8 cellular contexts compared by ENCODE assay signal in the genomic region with DNA sequence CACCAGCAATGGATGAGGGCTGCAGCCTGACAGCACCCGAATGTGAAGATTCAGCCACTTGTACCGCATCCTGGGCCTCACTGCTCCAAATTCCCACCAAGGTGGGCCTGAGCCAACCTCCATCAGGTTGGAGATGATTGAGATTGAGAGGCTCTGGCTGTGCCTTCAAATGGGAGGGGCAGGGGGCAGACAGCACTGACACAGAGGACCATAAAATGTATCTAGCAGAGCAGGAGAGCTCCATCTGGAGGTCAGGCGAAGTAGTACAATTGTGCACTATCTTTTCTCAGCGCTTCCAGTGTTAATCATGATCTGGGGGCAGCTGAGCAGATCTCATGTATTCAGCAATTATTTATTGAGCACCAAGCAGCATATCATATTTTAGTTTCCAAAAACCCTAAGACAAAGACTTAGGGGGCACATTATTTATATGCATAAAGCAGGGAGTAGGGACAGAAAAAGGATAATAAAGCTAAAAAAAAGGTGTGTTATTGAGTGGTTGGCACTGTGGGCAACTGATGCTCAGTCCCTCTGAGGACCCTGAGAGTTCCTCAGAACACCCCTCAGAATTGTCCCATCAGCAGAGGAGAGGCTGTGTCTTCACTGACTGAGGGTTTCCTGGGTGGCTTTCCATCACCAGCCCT. TPM values are rescaled to one million over a fixed set of nuclear protein-coding genes. Genes with fewer than 3 reads are reported as not detected.
DNase-seq lines count a peak whose midpoint lies in the region; ATAC-seq, FAIRE-seq and TF ChIP-seq lines count a peak whose summit lies in the region.

No MANE protein-coding gene starts in this region.

- no peak overlapping the region for H4K5ac ChIP-seq in mesendoderm (ENCODE audit: low read length)

- no peak overlapping the region for H3K18ac ChIP-seq in mesendoderm (ENCODE audit: low read length)

- no peak for TF ChIP-seq POLR2A in GM12891 (IDR thresholded peaks at IDR 0.05; ENCODE audit: low read depth, low read length)
- no peak for TF ChIP-seq POLR2A in NB4 (IDR thresholded peaks at IDR 0.05; ENCODE audit: extremely low read depth, insufficient read length)

- peak; percentile 72 for FAIRE-seq in GM12891 (lab: Jason Lieb, UNC)

- H3K23ac ChIP-seq in mesendoderm (ENCODE audit: low read length): no peak overlapping the region

- no peak overlapping the region for H2BK5ac ChIP-seq in mesendoderm (ENCODE audit: low read length)

- no peaks in the 10 kb centered on the region for H3K79me2 ChIP-seq in mesendoderm (ENCODE audit: control insufficient read depth, insufficient read depth, low read length)

- whole genome bisulfite sequencing in mesendoderm (ENCODE audit: extremely low coverage, insufficient coverage, low lambda C conversion rate): no CpG with 5 or more reads among the region's 4 CpGs

- no peak overlapping the region for H3K4me3 Mint-ChIP-seq in stimulated activated naive CD8-positive, alpha-beta T cell treated with anti-CD3 and anti-CD28 coated beads, Interleukin-15, amount 100 ng/mL, for 72 hours

- intact Hi-C loops in colonic mucosa (cut with DNase I): loop anchor here (5.0 kb wide), 1 partner anchor 159 kb away; no protein-coding TSS in a partner anchor

- no peak overlapping the region for H3K4ac ChIP-seq in mesendoderm (ENCODE audit: low read depth, low read length)

- H3K9ac ChIP-seq in colonic mucosa (ENCODE audit: low read depth in 2 of 2, low read length in 2 of 2) (no peak overlapping the region), mesendoderm (ENCODE audit: low read length) (no peak overlapping the region)

- H3K27ac ChIP-seq in colonic mucosa (no peak overlapping the region), mesendoderm (ENCODE audit: low read depth, low read length) (no peak overlapping the region)

- no peak overlapping the region for H3K56ac ChIP-seq in mesendoderm (ENCODE audit: low read length)

- H3K9me3 Mint-ChIP-seq in stimulated activated naive CD8-positive, alpha-beta T cell treated with anti-CD3 and anti-CD28 coated beads, Interleukin-15, amount 100 ng/mL, for 72 hours: no peaks in the 10 kb centered on the region

- H3K36me3 ChIP-seq in colonic mucosa: no peaks in the 10 kb centered on the region
- no peaks in the 10 kb centered on the region for H3K36me3 ChIP-seq in mesendoderm (ENCODE audit: control insufficient read depth, insufficient read depth, low read length)

- TF ChIP-seq CTCF in NB4 (IDR thresholded peaks at IDR 0.05; ENCODE audit: low read depth, low read length): peak; percentile 76
- TF ChIP-seq CTCF in colonic mucosa (IDR thresholded peaks at IDR 0.05): peak; percentile 52

- DNase-seq in A172 (ENCODE audit: low spot score) (peak; percentile 59), GM12891 (ENCODE audit: insufficient read length, low spot score) (peak; percentile 21), NB4 (ENCODE audit: low read depth) (peak; percentile 64), colonic mucosa (peak; percentile 38), mesendoderm (peak; percentile 82)
- DNase-seq in activated CD4-positive, CD25-positive, alpha-beta regulatory T cell (lab: John Stamatoyannopoulos, UW): peak in 3 of 4 experiments; percentile 5 to 18 (median 5)
- DNase-seq in stimulated activated naive CD8-positive, alpha-beta T cell treated with anti-CD3 and anti-CD28 coated beads, Interleukin-15, amount 100 ng/mL, for 72 hours: peak; percentile 52 to 55

- peaks cover 18% of the 10 kb centered on the region for H3K4me1 Mint-ChIP-seq in stimulated activated naive CD8-positive, alpha-beta T cell treated with anti-CD3 and anti-CD28 coated beads, Interleukin-15, amount 100 ng/mL, for 72 hours

- no peaks in the 10 kb centered on the region for H3K9me3 ChIP-seq in colonic mucosa

- H3K4me3 ChIP-seq in NB4 (ENCODE audit: low read depth, low read length): no peak overlapping the region
- H3K4me3 ChIP-seq in colonic mucosa: no peak overlapping the region
- no peak overlapping the region for H3K4me3 ChIP-seq in mesendoderm (ENCODE audit: low read length)

- peak; percentile 80 for ATAC-seq in HG02623 (IDR thresholded peaks at IDR 0.05; ENCODE audit: unreplicated experiment)
- ATAC-seq in stimulated activated naive CD8-positive, alpha-beta T cell treated with anti-CD3 and anti-CD28 coated beads, Interleukin-15, amount 100 ng/mL, for 72 hours: peak; percentile 75

- H3K4me1 ChIP-seq in colonic mucosa (no peaks in the 10 kb centered on the region), mesendoderm (ENCODE audit: control insufficient read depth, low read depth, low read length) (no peaks in the 10 kb centered on the region)

- H4K8ac ChIP-seq in mesendoderm (ENCODE audit: low read depth, low read length): no peak overlapping the region

- H3K4me2 ChIP-seq in mesendoderm (ENCODE audit: low read length): no peak overlapping the region

- no peaks in the 10 kb centered on the region for H3K27me3 Mint-ChIP-seq in stimulated activated naive CD8-positive, alpha-beta T cell treated with anti-CD3 and anti-CD28 coated beads, Interleukin-15, amount 100 ng/mL, for 72 hours

- H2BK120ac ChIP-seq in mesendoderm (ENCODE audit: low read depth, low read length): no peak overlapping the region

- H3K79me1 ChIP-seq in mesendoderm (ENCODE audit: low read length): no peaks in the 10 kb centered on the region

- H2BK15ac ChIP-seq in mesendoderm (replicated peaks; ENCODE audit: low read depth): no peak overlapping the region

- H2AK5ac ChIP-seq in mesendoderm (ENCODE audit: low read length): no peak overlapping the region

- H3K27ac Mint-ChIP-seq in stimulated activated naive CD8-positive, alpha-beta T cell treated with anti-CD3 and anti-CD28 coated beads, Interleukin-15, amount 100 ng/mL, for 72 hours: no peak overlapping the region

- H3K27me3 ChIP-seq in colonic mucosa (no peaks in the 10 kb centered on the region), mesendoderm (ENCODE audit: insufficient read depth, low read length, poor library complexity) (no peaks in the 10 kb centered on the region)

TF ChIP-seq in GM12891, 5 proteins besides CTCF, POLR2A, EP300 and RAD21:
- TF ChIP-seq POLR2AphosphoS5 (IDR thresholded peaks at IDR 0.05; ENCODE audit: low read depth, low read length) (no peak), POU2F2 (IDR thresholded peaks at IDR 0.05; ENCODE audit: low read depth, low read length) (no peak), TAF1 (IDR thresholded peaks at IDR 0.05; ENCODE audit: low read depth, low read length) (no peak), SPI1 (IDR thresholded peaks at IDR 0.05; ENCODE audit: low read depth, low read length) (no peak), PAX5 (IDR thresholded peaks at IDR 0.05; ENCODE audit: insufficient read depth, low read length, severe bottlenecking) (no peak)

RNA-seq across cellular contexts. Expression of a gene that starts 31.6 kb away (rescaled TPM):
- not detected in 2 replicates for total RNA-seq in A172 (2014; rRNA removed; shearing (Covaris generic))
- polyA plus RNA-seq in GM12891 (2012; ENCODE audit: low read depth, missing spikeins): not detected
- 1 to 10 TPM in 1 of 2 donors, under 1 TPM in 1; 0.94 to 4.2 TPM for total RNA-seq in colonic mucosa
- not detected for polyA plus RNA-seq in mesendoderm (2013, experiment 1 of 2)
- not detected for polyA plus RNA-seq in mesendoderm (2013, experiment 2 of 2)

Comparison
In these comparisons a context has a peak if more than half of its experiments do, and no peak if none do; other contexts are left out.
1. DNase-seq: peak in every context shown above with its lines; median percentile 82 in mesendoderm; 64 in NB4; 59 in A172; 54 in stimulated activated naive CD8-positive, alpha-beta T cell treated with anti-CD3 and anti-CD28 coated beads, Interleukin-15, amount 100 ng/mL, for 72 hours; 38 in colonic mucosa; 21 in GM12891; 5 in activated CD4-positive, CD25-positive, alpha-beta regulatory T cell.